Comparison of ENCODE assay signal across 12 cellular contexts in genomic region chr6:87574237-87574636, GRCh38. TPM values are rescaled to one million over a fixed set of nuclear protein-coding genes. Genes with fewer than 3 reads are reported as not detected.
DNase-seq lines count a peak whose midpoint lies in the region; ATAC-seq and TF ChIP-seq lines count a peak whose summit lies in the region.
"Had no signal": no experiment of that assay in that cellular context is flagged by ENCODE, and none has a peak within 500 bp of the region (broad histone marks: within the 10 kb centered on the region; RNA-seq: fewer than 3 reads in every experiment).

No MANE protein-coding gene starts in this region.

- intact Hi-C loops in activated T-helper 1 cell treated with anti-CD3 and anti-CD28 coated beads, Interleukin-12 subunit alpha, Interleukin-12 subunit beta, Interleukin-2, Interleukin-4 antibody, amounts not matched to agents 30 ng/mL and 10 ng/mL and 1 ng/mL, durations not matched to agents 14 hours and 24 hours and 36 hours (cut with micrococcal nuclease) = no loop called here
- intact Hi-C loops in CD14-positive monocyte (cut with micrococcal nuclease) = no loop called here
- intact Hi-C loops in posterior cingulate gyrus (cut with DNase I) = no loop called here

- H3K27ac Mint-ChIP-seq in activated T-helper 1 cell treated with anti-CD3 and anti-CD28 coated beads, Interleukin-12 subunit alpha, Interleukin-12 subunit beta, Interleukin-2, Interleukin-4 antibody, amounts not matched to agents 30 ng/mL and 10 ng/mL and 1 ng/mL, durations not matched to agents 14 hours and 24 hours and 36 hours = peak overlapping the region; percentile 11
- H3K27ac Mint-ChIP-seq in mesothelial cell of epicardium (peak overlapping the region; percentile 77), CD14-positive monocyte (no peak overlapping the region)
- H3K27ac Mint-ChIP-seq: dendritic cell treated with granulocyte-macrophage colony-stimulating factor and Interleukin-4, amounts not matched to agents 40 ng/mL and 50 ng/mL, for 4 days had no signal

- peak overlapping the region; percentile 34 for H3K4me3 Mint-ChIP-seq in activated T-helper 1 cell treated with anti-CD3 and anti-CD28 coated beads, Interleukin-12 subunit alpha, Interleukin-12 subunit beta, Interleukin-2, Interleukin-4 antibody, amounts not matched to agents 30 ng/mL and 10 ng/mL and 1 ng/mL, durations not matched to agents 14 hours and 24 hours and 36 hours
- H3K4me3 Mint-ChIP-seq in mesothelial cell of epicardium = no peak overlapping the region
- no peak overlapping the region for H3K4me3 Mint-ChIP-seq in CD14-positive monocyte
- H3K4me3 Mint-ChIP-seq: dendritic cell treated with granulocyte-macrophage colony-stimulating factor and Interleukin-4, amounts not matched to agents 40 ng/mL and 50 ng/mL, for 4 days had no signal

- H3K27me3 Mint-ChIP-seq in activated T-helper 1 cell treated with anti-CD3 and anti-CD28 coated beads, Interleukin-12 subunit alpha, Interleukin-12 subunit beta, Interleukin-2, Interleukin-4 antibody, amounts not matched to agents 30 ng/mL and 10 ng/mL and 1 ng/mL, durations not matched to agents 14 hours and 24 hours and 36 hours (ENCODE audit: insufficient read depth) = no peaks in the 10 kb centered on the region
- H3K27me3 Mint-ChIP-seq in mesothelial cell of epicardium (ENCODE audit: low read depth) (no peaks in the 10 kb centered on the region), CD14-positive monocyte (ENCODE audit: low read depth in 3 of 3) (peaks cover 0 to 2% (median 0%) of the 10 kb centered on the region in 3 donors)
- H3K27me3 Mint-ChIP-seq: dendritic cell treated with granulocyte-macrophage colony-stimulating factor and Interleukin-4, amounts not matched to agents 40 ng/mL and 50 ng/mL, for 4 days had no signal

- DNase-seq in NCI-H146 (lab: John Stamatoyannopoulos, UW) = peak; percentile 3
- no peak for DNase-seq in NCI-H146 treated with DMSO at 0.1 percent for 48 hours (lab: John Stamatoyannopoulos, UW; ENCODE audit: unreplicated experiment)
- no peak for DNase-seq in activated T-helper 1 cell treated with anti-CD3 and anti-CD28 coated beads, Interleukin-12 subunit alpha, Interleukin-12 subunit beta, Interleukin-2, Interleukin-4 antibody, amounts not matched to agents 30 ng/mL and 10 ng/mL and 1 ng/mL, durations not matched to agents 14 hours and 24 hours and 36 hours (ENCODE audit: low spot score)
- DNase-seq in mesothelial cell of epicardium (ENCODE audit: low spot score in 2 of 2, unreplicated experiment in 2 of 2) = no peak
- no peak for DNase-seq in D341Med (ENCODE audit: low spot score)
- no peak for DNase-seq in CD14-positive monocyte (ENCODE audit: low spot score)
- no peak for DNase-seq in posterior cingulate gyrus
- DNase-seq: 8988T, H7, upper lobe of left lung had no signal

- H3K9me3 Mint-ChIP-seq in activated T-helper 1 cell treated with anti-CD3 and anti-CD28 coated beads, Interleukin-12 subunit alpha, Interleukin-12 subunit beta, Interleukin-2, Interleukin-4 antibody, amounts not matched to agents 30 ng/mL and 10 ng/mL and 1 ng/mL, durations not matched to agents 14 hours and 24 hours and 36 hours = no peaks in the 10 kb centered on the region
- H3K9me3 Mint-ChIP-seq in mesothelial cell of epicardium (no peaks in the 10 kb centered on the region), CD14-positive monocyte (peaks cover 0 to 13% (median 3%) of the 10 kb centered on the region in 7 donors)

- ATAC-seq in HG02885 (IDR thresholded peaks at IDR 0.05; ENCODE audit: poor library complexity, unreplicated experiment) = peak; percentile 58

- peaks cover 32% of the 10 kb centered on the region for H3K36me3 Mint-ChIP-seq in activated T-helper 1 cell treated with anti-CD3 and anti-CD28 coated beads, Interleukin-12 subunit alpha, Interleukin-12 subunit beta, Interleukin-2, Interleukin-4 antibody, amounts not matched to agents 30 ng/mL and 10 ng/mL and 1 ng/mL, durations not matched to agents 14 hours and 24 hours and 36 hours (ENCODE audit: low read depth)
- H3K36me3 Mint-ChIP-seq in mesothelial cell of epicardium (peaks cover 13% of the 10 kb centered on the region), CD14-positive monocyte (peaks cover 29 to 49% of the 10 kb centered on the region in 2 donors)

- TF ChIP-seq CTCF in mesothelial cell of epicardium (IDR thresholded peaks at IDR 0.05; ENCODE audit: unreplicated experiment) (no peak), CD14-positive monocyte (IDR thresholded peaks at IDR 0.05) (no peak)

- H3K4me1 Mint-ChIP-seq in activated T-helper 1 cell treated with anti-CD3 and anti-CD28 coated beads, Interleukin-12 subunit alpha, Interleukin-12 subunit beta, Interleukin-2, Interleukin-4 antibody, amounts not matched to agents 30 ng/mL and 10 ng/mL and 1 ng/mL, durations not matched to agents 14 hours and 24 hours and 36 hours (ENCODE audit: low read depth) = peaks cover 40% of the 10 kb centered on the region
- H3K4me1 Mint-ChIP-seq in mesothelial cell of epicardium (peaks cover 32% of the 10 kb centered on the region), CD14-positive monocyte (peaks cover 19% of the 10 kb centered on the region)

RNA-seq across cellular contexts. Expression of gene RARS2, which starts 15.6 kb away (rescaled TPM):
- 24.6 and 24.7 TPM in 2 replicates for total RNA-seq in activated T-helper 1 cell treated with anti-CD3 and anti-CD28 coated beads, Interleukin-12 subunit alpha, Interleukin-12 subunit beta, Interleukin-2, Interleukin-4 antibody, amounts not matched to agents 30 ng/mL and 10 ng/mL and 1 ng/mL, durations not matched to agents 14 hours and 24 hours and 36 hours
- total RNA-seq in mesothelial cell of epicardium = 51.9 to 53.3 TPM (median 52.6 TPM) in 3 replicates
- 10 to 100 TPM; 27.3 to 33.0 TPM for polyA plus RNA-seq in CD14-positive monocyte

RNA-seq across cellular contexts. Expression of gene ORC3, which starts 15.7 kb away (rescaled TPM):
- total RNA-seq in activated T-helper 1 cell treated with anti-CD3 and anti-CD28 coated beads, Interleukin-12 subunit alpha, Interleukin-12 subunit beta, Interleukin-2, Interleukin-4 antibody, amounts not matched to agents 30 ng/mL and 10 ng/mL and 1 ng/mL, durations not matched to agents 14 hours and 24 hours and 36 hours = 34.7 and 38.6 TPM in 2 replicates
- 28.0 to 29.5 TPM (median 28.8 TPM) in 3 replicates for total RNA-seq in mesothelial cell of epicardium
- polyA plus RNA-seq in CD14-positive monocyte = 10 to 100 TPM; 16.2 to 20.7 TPM

Comparison
In these comparisons a context has a peak if more than half of its experiments do, and no peak if none do; other contexts are left out.
1. H3K27ac Mint-ChIP-seq: peak in activated T-helper 1 cell treated with anti-CD3 and anti-CD28 coated beads, Interleukin-12 subunit alpha, Interleukin-12 subunit beta, Interleukin-2, Interleukin-4 antibody, amounts not matched to agents 30 ng/mL and 10 ng/mL and 1 ng/mL, durations not matched to agents 14 hours and 24 hours and 36 hours (single experiment) and mesothelial cell of epicardium (single experiment); none in CD14-positive monocyte (0 of 7).